1 cellular context compared by ENCODE assay signal in the genomic region with DNA sequence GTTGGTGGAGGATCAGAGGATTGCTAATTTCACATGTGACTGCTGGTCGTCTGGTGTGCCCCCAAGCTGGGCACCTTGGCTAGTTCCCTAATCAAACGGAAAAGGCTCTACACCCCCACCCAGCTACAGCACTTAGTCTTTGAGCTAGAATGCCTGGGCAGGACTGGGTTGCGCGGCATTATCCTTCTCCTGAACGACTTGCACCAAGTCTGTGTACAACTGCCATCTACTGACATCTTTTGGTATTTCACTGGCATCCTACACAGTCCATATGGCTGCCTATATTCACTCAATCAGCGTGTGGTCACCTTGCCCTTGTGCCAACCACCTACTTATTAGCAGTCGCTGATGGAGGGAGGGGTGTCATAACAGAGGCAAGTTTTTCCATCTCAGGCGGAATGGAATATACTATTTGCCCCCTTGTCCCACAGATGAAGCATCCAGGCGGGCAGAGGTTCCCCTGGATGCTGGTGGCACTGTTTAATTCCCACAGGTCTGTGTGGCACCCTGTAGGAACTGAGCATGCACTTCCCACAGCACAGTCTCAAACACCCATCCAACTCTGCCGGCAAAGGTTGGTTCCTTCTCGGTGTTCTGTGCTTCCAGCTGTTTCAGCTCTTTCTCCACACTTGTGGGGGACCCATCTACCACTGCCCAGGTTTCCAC.
TF ChIP-seq lines count a peak whose summit lies in the region.

No MANE protein-coding gene starts in this region.

TF ChIP-seq in WTC11, 78 proteins besides CTCF, POLR2A, EP300 and RAD21 (continued from another document):
- TF ChIP-seq, protein P1, sequence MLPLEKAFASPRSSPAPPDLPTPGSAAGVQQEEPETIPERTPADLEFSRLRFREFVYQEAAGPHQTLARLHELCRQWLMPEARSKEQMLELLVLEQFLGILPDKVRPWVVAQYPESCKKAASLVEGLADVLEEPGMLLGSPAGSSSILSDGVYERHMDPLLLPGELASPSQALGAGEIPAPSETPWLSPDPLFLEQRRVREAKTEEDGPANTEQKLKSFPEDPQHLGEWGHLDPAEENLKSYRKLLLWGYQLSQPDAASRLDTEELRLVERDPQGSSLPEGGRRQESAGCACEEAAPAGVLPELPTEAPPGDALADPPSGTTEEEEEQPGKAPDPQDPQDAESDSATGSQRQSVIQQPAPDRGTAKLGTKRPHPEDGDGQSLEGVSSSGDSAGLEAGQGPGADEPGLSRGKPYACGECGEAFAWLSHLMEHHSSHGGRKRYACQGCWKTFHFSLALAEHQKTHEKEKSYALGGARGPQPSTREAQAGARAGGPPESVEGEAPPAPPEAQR (CRISPR knock-in tag; IDR thresholded peaks at IDR 0.05), result no peak
- TF ChIP-seq ELF4 (CRISPR knock-in tag; IDR thresholded peaks at IDR 0.05; ENCODE audit: low read depth), result no peak
